In the genomic region with DNA sequence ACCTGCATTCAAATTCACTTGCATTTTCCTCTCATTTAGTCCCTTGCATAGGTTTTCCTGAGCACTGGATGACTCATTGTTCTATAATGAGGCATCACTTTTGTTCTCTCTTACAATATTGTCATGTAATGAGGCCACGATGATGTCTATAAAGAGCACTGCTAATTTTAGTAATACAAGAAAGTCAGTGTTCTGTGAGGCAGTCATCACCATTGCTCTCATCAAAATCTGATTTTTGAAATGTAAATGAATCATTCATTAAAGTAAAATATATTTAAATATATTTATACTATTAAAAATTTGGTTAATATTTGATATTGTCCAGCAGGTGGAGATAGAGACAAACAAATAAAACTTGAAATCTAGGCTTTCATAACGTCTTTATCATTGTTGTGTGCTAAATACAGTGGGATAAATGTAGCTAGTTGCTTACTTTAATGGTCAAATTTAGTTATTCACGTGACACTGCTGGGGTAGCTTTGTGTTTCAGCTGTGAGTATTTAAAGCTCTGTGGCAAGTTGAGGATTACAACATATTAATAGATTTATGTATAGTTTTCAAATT, we compare ENCODE assay signal across 8 cellular contexts. TPM values are rescaled to one million over a fixed set of nuclear protein-coding genes. Genes with fewer than 3 reads are reported as not detected.
DNase-seq lines count a peak whose midpoint lies in the region; ATAC-seq and TF ChIP-seq lines count a peak whose summit lies in the region.

No MANE protein-coding gene starts in this region.

- POLR2A ChIA-PET in activated B cell treated with CpG ODN at 0.5 μM for 24 hours (lab: Charles Lee) = interaction anchor here (2.7 kb wide), 1 partner anchor 15 kb away, joined by 19 read pairs; a partner anchor contains a TSS

- H3K27me3 ChIP-seq in HUES64 (ENCODE audit: insufficient read depth, low read length) = no peaks in the 10 kb centered on the region
- H3K27me3 ChIP-seq in thoracic aorta (replicated peaks; ENCODE audit: insufficient read depth) = no peaks in the 10 kb centered on the region

- H3K27ac ChIP-seq in HUES64 (ENCODE audit: low read depth, low read length) (peak overlapping the region; percentile 75), thoracic aorta (no peak overlapping the region)

- H3K4me1 ChIP-seq in HUES64 (ENCODE audit: insufficient read depth, low read length) (peaks cover 26% of the 10 kb centered on the region), thoracic aorta (ENCODE audit: control insufficient read depth in 1 of 2, low read depth in 2 of 2) (no peaks in the 10 kb centered on the region)

- H3K4me3 Mint-ChIP-seq in activated B cell treated with CpG ODN at 0.5 μM for 24 hours = no peak overlapping the region
- no peak overlapping the region for H3K4me3 Mint-ChIP-seq in activated CD4-positive, alpha-beta T cell treated with anti-CD3 and anti-CD28 coated beads, Interleukin-2, amount 10 ng/mL, durations not matched to agents 24 days and 14 days

- TF ChIP-seq CTCF in activated B cell treated with CpG ODN at 0.5 μM for 24 hours (IDR thresholded peaks at IDR 0.05) = peak; percentile 48
- TF ChIP-seq CTCF in thoracic aorta (IDR thresholded peaks at IDR 0.05) = peak; percentile 55

- H3K9me3 Mint-ChIP-seq in activated B cell treated with CpG ODN at 0.5 μM for 24 hours = no peaks in the 10 kb centered on the region
- H3K9me3 Mint-ChIP-seq in activated CD4-positive, alpha-beta T cell treated with anti-CD3 and anti-CD28 coated beads, Interleukin-2, amount 10 ng/mL, durations not matched to agents 24 days and 14 days = no peaks in the 10 kb centered on the region

- no peaks in the 10 kb centered on the region for H3K27me3 Mint-ChIP-seq in activated B cell treated with CpG ODN at 0.5 μM for 24 hours
- H3K27me3 Mint-ChIP-seq in activated CD4-positive, alpha-beta T cell treated with anti-CD3 and anti-CD28 coated beads, Interleukin-2, amount 10 ng/mL, durations not matched to agents 24 days and 14 days = no peaks in the 10 kb centered on the region

- peaks cover 28% of the 10 kb centered on the region for H3K36me3 Mint-ChIP-seq in activated B cell treated with CpG ODN at 0.5 μM for 24 hours (ENCODE audit: low read depth)
- peaks cover 7% of the 10 kb centered on the region for H3K36me3 Mint-ChIP-seq in activated CD4-positive, alpha-beta T cell treated with anti-CD3 and anti-CD28 coated beads, Interleukin-2, amount 10 ng/mL, durations not matched to agents 24 days and 14 days (ENCODE audit: low read depth)

- intact Hi-C loops in activated B cell treated with CpG ODN at 0.5 μM for 24 hours (cut with micrococcal nuclease) = loop anchor here (1.0 to 5.0 kb wide), 5 partner anchors 99 to 1000 kb away; no protein-coding TSS in a partner anchor
- intact Hi-C loops in left ventricle myocardium superior (cut with micrococcal nuclease) = loop anchor here (2.0 to 10.0 kb wide), 2 partner anchors 98 to 176 kb away; no protein-coding TSS in a partner anchor
- intact Hi-C loops in activated CD4-positive, alpha-beta T cell treated with anti-CD3 and anti-CD28 coated beads, Interleukin-2, amount 10 ng/mL, durations not matched to agents 24 days and 14 days (cut with micrococcal nuclease) = loop anchor here (1.0 to 2.0 kb wide), 2 partner anchors 99 to 176 kb away; no protein-coding TSS in a partner anchor

- WGBS in HUES64 = 68% methylated on average over 3 of the region's 3 CpGs

- DNase-seq in activated CD4-positive, CD25-positive, alpha-beta regulatory T cell (lab: John Stamatoyannopoulos, UW) = no peak
- DNase-seq in activated B cell treated with CpG ODN at 0.5 μM for 24 hours (no peak), left ventricle myocardium superior (no peak), thoracic aorta (ENCODE audit: low spot score) (no peak)
- no peak for DNase-seq in activated CD4-positive, alpha-beta T cell treated with anti-CD3 and anti-CD28 coated beads, Interleukin-2, amount 10 ng/mL, durations not matched to agents 24 days and 14 days

- H3K9me3 ChIP-seq in HUES64 (ENCODE audit: insufficient read depth, low read depth, low read length) = no peaks in the 10 kb centered on the region
- no peaks in the 10 kb centered on the region for H3K9me3 ChIP-seq in thoracic aorta

- peaks cover 82% of the 10 kb centered on the region for H3K36me3 ChIP-seq in HUES64 (ENCODE audit: insufficient read depth, low read length)
- peaks cover 8% of the 10 kb centered on the region for H3K36me3 ChIP-seq in thoracic aorta

- peak; percentile 88 to 91 for ATAC-seq in activated CD4-positive, CD25-positive, alpha-beta regulatory T cell treated with anti-CD3 and anti-CD28 coated beads, Interleukin-2, amount 50 U/mL, for 24 hours
- ATAC-seq in activated B cell treated with CpG ODN at 0.5 μM for 24 hours (ENCODE audit: low read depth) (no peak), left ventricle myocardium superior (peak; percentile 74), thoracic aorta (ENCODE audit: insufficient number of reproducible peaks, low FRiP score, low read depth) (no peak), HG02763 (IDR thresholded peaks at IDR 0.05; ENCODE audit: unreplicated experiment) (no peak)

- H3K4me1 Mint-ChIP-seq in activated B cell treated with CpG ODN at 0.5 μM for 24 hours = no peaks in the 10 kb centered on the region
- H3K4me1 Mint-ChIP-seq in activated CD4-positive, alpha-beta T cell treated with anti-CD3 and anti-CD28 coated beads, Interleukin-2, amount 10 ng/mL, durations not matched to agents 24 days and 14 days = peaks cover 9% of the 10 kb centered on the region

- CTCF ChIA-PET in activated B cell treated with CpG ODN at 0.5 μM for 24 hours (lab: Charles Lee) = interaction anchor here (0.7 to 7.4 kb wide), 12 partner anchors 9 to 295 kb away, joined by 3 to 139 read pairs (median 4); a partner anchor contains a TSS

- no peak overlapping the region for H3K27ac Mint-ChIP-seq in activated B cell treated with CpG ODN at 0.5 μM for 24 hours
- no peak overlapping the region for H3K27ac Mint-ChIP-seq in activated CD4-positive, alpha-beta T cell treated with anti-CD3 and anti-CD28 coated beads, Interleukin-2, amount 10 ng/mL, durations not matched to agents 24 days and 14 days

- H3K9ac ChIP-seq in HUES64 (ENCODE audit: low read depth, low read length) = no peak overlapping the region

- H3K4me3 ChIP-seq in HUES64 (ENCODE audit: low read length) = peak overlapping the region; percentile 18; the same call in 1 of the 2 replicates
- no peak overlapping the region for H3K4me3 ChIP-seq in thoracic aorta

RNA-seq across cellular contexts. Expression of a gene that starts 15.4 kb away (rescaled TPM):
- 252 TPM for polyA plus RNA-seq in HUES64 (2013, experiment 1 of 2)
- polyA plus RNA-seq in HUES64 (2013, experiment 2 of 2) = 368 TPM
- total RNA-seq in activated B cell treated with CpG ODN at 0.5 μM for 24 hours (63.2 and 63.9 TPM in 2 replicates), left ventricle myocardium superior (38.8 TPM), thoracic aorta (10 to 100 TPM; 28.8 to 33.4 TPM)
- total RNA-seq in activated CD4-positive, alpha-beta T cell treated with anti-CD3 and anti-CD28 coated beads, Interleukin-2, amount 10 ng/mL, durations not matched to agents 24 days and 14 days = 311 and 315 TPM in 2 replicates

RNA-seq across cellular contexts. Expression of a gene that starts 52.0 kb away (rescaled TPM):
- 17.7 TPM for polyA plus RNA-seq in HUES64 (2013, experiment 1 of 2)
- polyA plus RNA-seq in HUES64 (2013, experiment 2 of 2) = 20.7 TPM
- 2.1 TPM in 2 replicates for total RNA-seq in activated B cell treated with CpG ODN at 0.5 μM for 24 hours
- 15.1 TPM for total RNA-seq in left ventricle myocardium superior
- 10 to 100 TPM; 56.9 to 61.7 TPM for total RNA-seq in thoracic aorta
- total RNA-seq in activated CD4-positive, alpha-beta T cell treated with anti-CD3 and anti-CD28 coated beads, Interleukin-2, amount 10 ng/mL, durations not matched to agents 24 days and 14 days = 33.1 and 33.8 TPM in 2 replicates

Comparison
In these comparisons a context has a peak if more than half of its experiments do, and no peak if none do; other contexts are left out.
1. ATAC-seq: peak in activated CD4-positive, CD25-positive, alpha-beta regulatory T cell treated with anti-CD3 and anti-CD28 coated beads, Interleukin-2, amount 50 U/mL, for 24 hours (2 of 2) and left ventricle myocardium superior (single experiment); none in activated B cell treated with CpG ODN at 0.5 μM for 24 hours (single experiment), thoracic aorta (single experiment) and HG02763 (single experiment).